Comparison of ENCODE assay signal across 8 cellular contexts in the genomic region with DNA sequence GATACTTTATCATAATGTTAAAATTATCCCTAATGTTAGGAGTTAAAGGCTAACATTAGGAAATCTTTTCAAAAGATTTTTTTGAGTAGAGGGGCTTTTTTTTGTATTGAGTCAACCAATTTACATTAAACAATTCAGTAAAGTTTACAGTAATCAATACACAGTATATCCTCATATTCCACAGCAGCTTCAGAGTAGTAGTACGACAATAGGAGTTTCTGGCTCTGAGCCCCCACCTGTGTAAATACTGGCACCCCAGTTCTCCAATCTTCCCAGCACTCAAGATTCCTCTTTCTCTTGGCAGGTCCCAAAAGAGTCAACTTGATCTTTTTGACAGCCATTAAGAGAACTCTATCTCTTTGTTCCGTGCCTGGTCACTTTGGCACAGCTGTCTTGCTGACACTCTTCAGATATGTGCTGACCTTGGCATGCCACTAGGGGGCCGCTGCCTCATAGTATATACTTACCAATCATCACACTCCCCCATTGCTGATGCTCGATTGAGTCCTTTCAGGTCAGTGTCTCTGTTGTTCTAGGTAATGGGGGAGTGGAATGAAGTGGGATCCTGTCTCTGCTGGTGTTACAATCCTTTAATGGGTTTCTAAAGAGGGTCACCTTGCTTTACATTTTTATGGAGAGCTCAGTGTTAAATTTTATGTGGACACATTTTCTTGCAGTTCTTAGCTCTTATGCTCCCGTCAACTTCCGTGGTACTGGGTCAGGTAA. TPM values are rescaled to one million over a fixed set of nuclear protein-coding genes. Genes with fewer than 3 reads are reported as not detected.
DNase-seq lines count a peak whose midpoint lies in the region; ATAC-seq, FAIRE-seq and TF ChIP-seq lines count a peak whose summit lies in the region.

No MANE protein-coding gene starts in this region.

- H3K9ac ChIP-seq in mammary epithelial cell (ENCODE audit: insufficient read depth, low read length) (no peak overlapping the region), kidney (ENCODE audit: low read length in 2 of 2) (no peak overlapping the region)

- H3K9me3 ChIP-seq in WERI-Rb-1 (ENCODE audit: severe bottlenecking) (no peaks in the 10 kb centered on the region), mammary epithelial cell (replicated peaks; ENCODE audit: insufficient read depth, low read length) (no peaks in the 10 kb centered on the region), kidney (ENCODE audit: control insufficient read depth in 1 of 2, low read length in 2 of 2) (no peaks in the 10 kb centered on the region)

- peak; percentile 50 for DNase-seq in GM18507 (ENCODE audit: extremely low spot score, insufficient read length, low read depth)
- DNase-seq in NCI-H1930 (lab: John Stamatoyannopoulos, UW), result peak; percentile 36 to 57
- DNase-seq in WERI-Rb-1, result peak; percentile 80
- DNase-seq in mammary epithelial cell, result peak; percentile 53
- DNase-seq in kidney, result peak; percentile 89
- peak; percentile 57 for DNase-seq in stimulated activated CD4-positive, alpha-beta T cell treated with anti-CD3 and anti-CD28 coated beads, Interleukin-2, amount 100 ng/mL, for 4 hours (ENCODE audit: low read depth)

- H3K27ac ChIP-seq in 22Rv1, result no peak overlapping the region
- no peak overlapping the region for H3K27ac ChIP-seq in WERI-Rb-1
- H3K27ac ChIP-seq in mammary epithelial cell (ENCODE audit: insufficient read depth, low read depth, low read length), result peak overlapping the region; percentile 26
- no peak overlapping the region for H3K27ac ChIP-seq in kidney (ENCODE audit: low read depth in 2 of 2, low read length in 2 of 2)

- in situ Hi-C loops in mammary epithelial cell (cut with MboI; ENCODE audit: low sequenced_read_pairs in 2 of 2), result no loop called here

- BruUV-seq in mammary epithelial cell (replicated peaks; lab: Mats Ljungman, UMichigan), result no TSS peak

- H4K20me1 ChIP-seq in mammary epithelial cell (ENCODE audit: insufficient read depth, low read length), result no peaks in the 10 kb centered on the region

- peak; percentile 99 for ATAC-seq in HG02943 (IDR thresholded peaks at IDR 0.05; ENCODE audit: low read depth, unreplicated experiment)

- CTCF ChIA-PET in mammary epithelial cell (lab: Charles Lee; ENCODE audit: low non-redundant PET), result interaction anchor here (0.5 to 1.0 kb wide), 3 partner anchors 10 to 108 kb away, joined by 3 to 7 read pairs (median 4); no protein-coding TSS in a partner anchor

- 59% methylated on average over 6 of the region's 6 CpGs for WGBS in mammary epithelial cell (ENCODE audit: low coverage, missing lambda C conversion rate)

- FAIRE-seq in GM18507 (lab: Jason Lieb, UNC) (peak; percentile 87), kidney (lab: Jason Lieb, UNC) (no peak)

- dilution Hi-C loops in mammary epithelial cell (cut with HindIII; ENCODE audit: low sequenced_read_pairs), result no loop called here

- TF ChIP-seq CTCF in 22Rv1 (IDR thresholded peaks at IDR 0.05) (peak; percentile 93), WERI-Rb-1 (IDR thresholded peaks at IDR 0.05; ENCODE audit: low read depth, low read length) (peak; percentile 88), mammary epithelial cell (conservative IDR thresholded peaks at IDR 0.05 in 1 of 2, IDR thresholded peaks at IDR 0.05 in 1 of 2; ENCODE audit: extremely low read depth in 1 of 2, insufficient read depth in 1 of 2, low read depth in 1 of 2, low read length in 2 of 2) (peak; percentile 94), kidney (IDR thresholded peaks at IDR 0.05; ENCODE audit: borderline replicate concordance, extremely low read depth, insufficient read depth) (peak; percentile 88)

- H3K79me2 ChIP-seq in mammary epithelial cell (ENCODE audit: insufficient read depth, low read length), result no peaks in the 10 kb centered on the region

- H3K36me3 ChIP-seq in WERI-Rb-1 (no peaks in the 10 kb centered on the region), mammary epithelial cell (ENCODE audit: insufficient read depth, low read length) (no peaks in the 10 kb centered on the region), kidney (ENCODE audit: control insufficient read depth in 1 of 2, insufficient read depth in 2 of 2, low read length in 2 of 2) (no peaks in the 10 kb centered on the region)

- peaks cover 43% of the 10 kb centered on the region for H3K4me1 ChIP-seq in mammary epithelial cell (ENCODE audit: insufficient read depth, low read length)
- peaks cover 0 to 13% of the 10 kb centered on the region in 2 donors for H3K4me1 ChIP-seq in kidney (ENCODE audit: control insufficient read depth in 1 of 2, insufficient read depth in 1 of 2, low read depth in 1 of 2, low read length in 2 of 2)

- H2AFZ ChIP-seq in mammary epithelial cell (ENCODE audit: low read depth, low read length), result peak overlapping the region; percentile 72

- H3K4me2 ChIP-seq in mammary epithelial cell (ENCODE audit: insufficient read depth, low read depth, low read length), result no peak overlapping the region

- intact Hi-C loops in mammary epithelial cell (cut with micrococcal nuclease) (loop anchor here (1.0 to 2.0 kb wide), 3 partner anchors 42 to 108 kb away; no protein-coding TSS in a partner anchor), kidney (cut with DNase I) (no loop called here)

- H3K27me3 ChIP-seq in WERI-Rb-1 (ENCODE audit: insufficient read depth, low read depth, severe bottlenecking) (no peaks in the 10 kb centered on the region), mammary epithelial cell (ENCODE audit: insufficient read depth, low read length) (no peaks in the 10 kb centered on the region)

- H3K4me3 ChIP-seq in WERI-Rb-1 (ENCODE audit: low read depth, low read length), result no peak overlapping the region
- H3K4me3 ChIP-seq in mammary epithelial cell (replicated peaks in 1 of 3; ENCODE audit: insufficient read depth in 1 of 3, low read depth in 2 of 3, low read length in 3 of 3), result no peak overlapping the region
- H3K4me3 ChIP-seq in kidney (ENCODE audit: low read length in 2 of 2), result no peak overlapping the region

RNA-seq across cellular contexts. Expression of a gene that starts 19.5 kb away (rescaled TPM):
- total RNA-seq in mammary epithelial cell (100 to 1,000 TPM; 177 to 250 TPM), kidney (314 TPM)
- polyA plus RNA-seq in mammary epithelial cell (206 TPM), kidney (ENCODE audit: insufficient read depth, low read depth, low replicate concordance) (172 TPM)
- polyA minus RNA-seq in mammary epithelial cell, result 499 TPM
